Comparison of ENCODE assay signal across 12 cellular contexts in genomic region chr3:141406265-141406664, GRCh38. TPM values are rescaled to one million over a fixed set of nuclear protein-coding genes. Genes with fewer than 3 reads are reported as not detected.
DNase-seq lines count a peak whose midpoint lies in the region; ATAC-seq, FAIRE-seq and TF ChIP-seq lines count a peak whose summit lies in the region.
"Had no signal": no experiment of that assay in that cellular context is flagged by ENCODE, and none has a peak within 500 bp of the region (broad histone marks: within the 10 kb centered on the region; RNA-seq: fewer than 3 reads in every experiment).

No MANE protein-coding gene starts in this region.

- no peak for FAIRE-seq in K562 (lab: Jason Lieb, UNC)
- FAIRE-seq: A204.1 had no signal

- H3K36me3 Mint-ChIP-seq in activated CD8-positive, alpha-beta memory T cell treated with anti-CD3 and anti-CD28 coated beads, Interleukin-2, amount 10 ng/mL, durations not matched to agents 7 days and 5 days = peaks cover 51% of the 10 kb centered on the region
- H3K36me3 Mint-ChIP-seq in mesothelial cell of epicardium = peaks cover 31% of the 10 kb centered on the region

- peaks cover 74% of the 10 kb centered on the region for H3K4me1 Mint-ChIP-seq in activated CD8-positive, alpha-beta memory T cell treated with anti-CD3 and anti-CD28 coated beads, Interleukin-2, amount 10 ng/mL, durations not matched to agents 7 days and 5 days
- peaks cover 44% of the 10 kb centered on the region for H3K4me1 Mint-ChIP-seq in mesothelial cell of epicardium

- CTCF ChIA-PET in activated CD8-positive, alpha-beta memory T cell treated with anti-CD3 and anti-CD28 coated beads, Interleukin-2, amount 10 ng/mL, durations not matched to agents 7 days and 5 days (lab: Charles Lee) = interaction anchor here (2.0 kb wide), 1 partner anchor 46 kb away, joined by 11 read pairs; no protein-coding TSS in a partner anchor
- CTCF ChIA-PET in K562 (lab: Yijun Ruan, JAX; ENCODE audit: low intra/inter-chr PET ratio) = no interaction called here

- no peak for TF ChIP-seq POLR2A in K562 (conservative IDR thresholded peaks at IDR 0.05)
- no peak for TF ChIP-seq POLR2A in spleen (IDR thresholded peaks at IDR 0.05)

- no peak overlapping the region for H3K27ac ChIP-seq in K562 (ENCODE audit: extremely low read depth, low read depth, low read length)
- H3K27ac ChIP-seq in tibial artery = peak overlapping the region; percentile 96 to 99
- peak overlapping the region in 4 of 8 donors; percentile 86 to 96 (median 91) for H3K27ac ChIP-seq in spleen

- H3K4me3 ChIP-seq in K562 (no peak overlapping the region), tibial artery (no peak overlapping the region), spleen (peak overlapping the region in 1 of 8 donors; percentile 3)

- H3K27me3 Mint-ChIP-seq in activated CD8-positive, alpha-beta memory T cell treated with anti-CD3 and anti-CD28 coated beads, Interleukin-2, amount 10 ng/mL, durations not matched to agents 7 days and 5 days = no peaks in the 10 kb centered on the region
- no peaks in the 10 kb centered on the region for H3K27me3 Mint-ChIP-seq in mesothelial cell of epicardium (ENCODE audit: low read depth)

- H3K9me1 ChIP-seq in K562 (ENCODE audit: control insufficient read depth, insufficient read depth, low read length) = no peaks in the 10 kb centered on the region

- no peak overlapping the region for H3K9ac ChIP-seq in K562 (ENCODE audit: insufficient read depth in 1 of 2, low read depth in 2 of 2, low read length in 2 of 2)

- no peaks in the 10 kb centered on the region for H3K9me3 Mint-ChIP-seq in activated CD8-positive, alpha-beta memory T cell treated with anti-CD3 and anti-CD28 coated beads, Interleukin-2, amount 10 ng/mL, durations not matched to agents 7 days and 5 days (ENCODE audit: low read depth)
- H3K9me3 Mint-ChIP-seq in mesothelial cell of epicardium = no peaks in the 10 kb centered on the region

- H4K20me1 ChIP-seq in K562 (replicated peaks; ENCODE audit: control insufficient read depth, insufficient read depth, low read length) = no peaks in the 10 kb centered on the region

- intact Hi-C loops in K562 (cut with micrococcal nuclease) = no loop called here
- intact Hi-C loops in tibial artery (cut with DNase I; ENCODE audit: low total_unique reads) = no loop called here
- intact Hi-C loops in spleen (cut with DNase I; ENCODE audit: low total_unique reads) = no loop called here

- DNase-seq in activated CD8-positive, alpha-beta memory T cell treated with anti-CD3 and anti-CD28 coated beads, Interleukin-2, amount 10 ng/mL, durations not matched to agents 7 days and 5 days = no peak
- no peak for DNase-seq in activated CD8-positive, alpha-beta memory T cell treated with anti-CD3 and anti-CD28 coated beads for 24 hours
- DNase-seq in K562 (ENCODE audit: extremely low read depth in 1 of 4, low spot score in 3 of 4) (no peak), mesothelial cell of epicardium (ENCODE audit: low spot score in 2 of 2, unreplicated experiment in 2 of 2) (no peak), tibial artery (no peak), spleen (no peak)
- DNase-seq in activated CD4-positive, alpha-beta T cell treated with anti-CD3 and anti-CD28 coated beads, Interleukin-2, amount 50 U/mL, for 48 hours = no peak
- DNase-seq: head of caudate nucleus; SK-N-SH; stimulated activated CD4-positive, alpha-beta T cell treated with anti-CD3 and anti-CD28 coated beads, Interleukin-4, amount 100 ng/mL, for 4 hours had no signal

- no peak for TF ChIP-seq RAD21 in K562 (CRISPR knock-in tag; conservative IDR thresholded peaks at IDR 0.05 in 1 of 2, IDR thresholded peaks at IDR 0.05 in 1 of 2)

- ATAC-seq in activated CD8-positive, alpha-beta memory T cell treated with anti-CD3 and anti-CD28 coated beads, Interleukin-2, amount 10 ng/mL, durations not matched to agents 7 days and 5 days = no peak
- ATAC-seq in K562 (no peak), HG02623 (IDR thresholded peaks at IDR 0.05; ENCODE audit: unreplicated experiment) (no peak)

- no peaks in the 10 kb centered on the region for H3K79me2 ChIP-seq in K562 (ENCODE audit: control insufficient read depth, insufficient read depth, low read length)

- H2AFZ ChIP-seq in K562 (ENCODE audit: low read depth, low read length) = no peak overlapping the region

- H3K36me3 ChIP-seq in K562 (ENCODE audit: control insufficient read depth, insufficient read depth, low read length) (peaks cover 24% of the 10 kb centered on the region), tibial artery (peaks cover 30 to 41% (median 35%) of the 10 kb centered on the region in 3 donors), spleen (peaks cover 0 to 61% (median 22%) of the 10 kb centered on the region in 6 donors)

- no peak overlapping the region for H3K4me2 ChIP-seq in K562 (ENCODE audit: insufficient read depth, low read length)

- POLR2A ChIA-PET in K562 (lab: Yijun Ruan, JAX) = interaction anchor here (0.5 to 1.1 kb wide), 5 partner anchors 8 to 25 kb away, joined by 3 read pairs; no protein-coding TSS in a partner anchor

- H3K4me1 ChIP-seq in K562 (replicated peaks in 1 of 2; ENCODE audit: control insufficient read depth in 2 of 2, insufficient read depth in 2 of 2, low read length in 2 of 2) (peaks cover 2 to 20% of the 10 kb centered on the region in 2 experiments; a peak in 3 of 5 replicates), tibial artery (peaks cover 0 to 84% (median 62%) of the 10 kb centered on the region in 4 donors), spleen (peaks cover 24 to 95% (median 77%) of the 10 kb centered on the region in 6 donors)

- in situ Hi-C loops in K562 (cut with MboI) = no loop called here

- WGBS in K562 (ENCODE audit: insufficient coverage, low coverage, missing lambda C conversion rate) = 80% methylated on average over 2 of the region's 2 CpGs
- 93 to 96% (median 95%) methylated on average over 2 of the region's 2 CpGs for WGBS in spleen, 5 donors

- H3K27me3 ChIP-seq in K562 (ENCODE audit: control insufficient read depth in 2 of 2, insufficient read depth in 2 of 2, low read length in 2 of 2) = no peaks in the 10 kb centered on the region
- H3K27me3 ChIP-seq in tibial artery = no peaks in the 10 kb centered on the region
- H3K27me3 ChIP-seq in spleen (replicated peaks in 1 of 7) = no peaks in the 10 kb centered on the region

- TF ChIP-seq EP300 in K562 (IDR thresholded peaks at IDR 0.05; ENCODE audit: low read length) = no peak

- TF ChIP-seq CTCF in K562 (IDR thresholded peaks at IDR 0.05 in 2 of 3, conservative IDR thresholded peaks at IDR 0.05 in 1 of 3; ENCODE audit: insufficient read depth in 2 of 3, low read depth in 1 of 3, low read length in 3 of 3) (no peak), mesothelial cell of epicardium (IDR thresholded peaks at IDR 0.05; ENCODE audit: unreplicated experiment) (no peak), tibial artery (IDR thresholded peaks at IDR 0.05) (no peak), spleen (IDR thresholded peaks at IDR 0.05 in 8 of 11, conservative IDR thresholded peaks at IDR 0.05 in 3 of 11) (no peak)

- peak overlapping the region; percentile 17 for H3K4me3 Mint-ChIP-seq in activated CD8-positive, alpha-beta memory T cell treated with anti-CD3 and anti-CD28 coated beads, Interleukin-2, amount 10 ng/mL, durations not matched to agents 7 days and 5 days
- H3K4me3 Mint-ChIP-seq in mesothelial cell of epicardium = no peak overlapping the region

- H3K9me3 ChIP-seq in K562 (replicated peaks; ENCODE audit: control insufficient read depth, insufficient read depth, low read depth, low read length) = no peaks in the 10 kb centered on the region
- H3K9me3 ChIP-seq in tibial artery = no peaks in the 10 kb centered on the region
- H3K9me3 ChIP-seq in spleen = no peaks in the 10 kb centered on the region
- H3K9me3 ChIP-seq: SK-N-SH had no signal

- BruUV-seq in K562 (replicated peaks; lab: Mats Ljungman, UMichigan) = no TSS peak

- H3K27ac Mint-ChIP-seq in activated CD8-positive, alpha-beta memory T cell treated with anti-CD3 and anti-CD28 coated beads, Interleukin-2, amount 10 ng/mL, durations not matched to agents 7 days and 5 days = peak overlapping the region; percentile 63
- H3K27ac Mint-ChIP-seq in mesothelial cell of epicardium = peak overlapping the region; percentile 84

TF ChIP-seq in K562, 482 proteins besides CTCF, POLR2A, EP300 and RAD21:
- TF ChIP-seq C11orf30 (IDR thresholded peaks at IDR 0.05; ENCODE audit: low read depth) = peak; percentile 58
- peak; percentile 78 for TF ChIP-seq ZNF316 (IDR thresholded peaks at IDR 0.05)
- TF ChIP-seq MAFF (IDR thresholded peaks at IDR 0.05; ENCODE audit: low read length) = peak; percentile 21; the same call in 1 of the 2 replicates
- TF ChIP-seq PHB2 (IDR thresholded peaks at IDR 0.05; ENCODE audit: low read depth) = no peak
- no peak for TF ChIP-seq POLR2H (tag; IDR thresholded peaks at IDR 0.05; ENCODE audit: low read depth)

RNA-seq across cellular contexts. Expression of gene ZBTB38, which starts 38.0 kb away (rescaled TPM):
- total RNA-seq in activated CD8-positive, alpha-beta memory T cell treated with anti-CD3 and anti-CD28 coated beads, Interleukin-2, amount 10 ng/mL, durations not matched to agents 7 days and 5 days = 10 to 100 TPM; 42.5 to 49.4 TPM
- 53.5 and 97.8 TPM in 2 replicates for total RNA-seq in K562 (2011; cell fraction: chromatin; rRNA removed; ENCODE audit: low replicate concordance)
- total RNA-seq in K562 (2011; cell fraction: nucleolus; rRNA removed) = 22.0 and 29.1 TPM in 2 replicates
- 61.7 and 84.8 TPM in 2 replicates for total RNA-seq in K562 (2011; cell fraction: nucleoplasm; rRNA removed)
- total RNA-seq in K562 (2014; rRNA removed) (22.9 and 24.8 TPM in 2 replicates), K562 (2014; rRNA removed; fragmentation: Illumina TruSeq; extraction: Trizol) (39.4 and 43.6 TPM in 2 replicates), K562 (2015; rRNA removed; fragmentation: Illumina TruSeq; extraction: Trizol) (33.5 and 33.7 TPM in 2 replicates), K562 (2021) (30.7 and 36.3 TPM in 2 replicates), mesothelial cell of epicardium (44.4 to 46.7 TPM (median 46.3 TPM) in 3 replicates), spleen (100 to 1,000 TPM in 2 of 7 donors, 10 to 100 TPM in 5; 42.8 to 122 (median 73.7) TPM)
- polyA plus RNA-seq in K562 (2011; rRNA removed) (18.0 and 22.5 TPM in 2 replicates), K562 (2014; fragmentation: Illumina TruSeq; extraction: Trizol) (24.0 and 26.2 TPM in 2 replicates), K562 (2014; fragmentation: Nextera tagmentation; extraction: Ambion mirVana) (10 to 100 TPM; 14.2 to 17.9 TPM), K562 (2014; rRNA removed) (12.1 and 12.6 TPM in 2 replicates), spleen (1 to 10 TPM; 4.8 to 8.4 (median 5.6) TPM)
- 6.7 and 14.9 TPM in 2 replicates for polyA plus RNA-seq in K562 (2011; cell fraction: cytosol; rRNA removed)
- 22.7 and 28.6 TPM in 2 replicates for polyA plus RNA-seq in K562 (2011; cell fraction: nucleus; rRNA removed)
- 19.0 and 21.1 TPM in 2 replicates for polyA plus RNA-seq in K562 (2012)
- 64.1 and 109 TPM in 2 replicates for polyA minus RNA-seq in K562 (2011; rRNA and poly(A)+ RNA removed)
- polyA minus RNA-seq in K562 (2011; cell fraction: cytosol; rRNA and poly(A)+ RNA removed) = 27.8 and 34.9 TPM in 2 replicates
- polyA minus RNA-seq in K562 (2011; cell fraction: nucleus; rRNA and poly(A)+ RNA removed) = 35.9 and 61.9 TPM in 2 replicates
